1 cellular context compared by ENCODE assay signal in genomic region chr5:152638996-152639552, GRCh38.
TF ChIP-seq lines count a peak whose summit lies in the region.

No MANE protein-coding gene starts in this region.

TF ChIP-seq in WTC11, 78 proteins besides CTCF, POLR2A, EP300 and RAD21 (continued from another document):
- TF ChIP-seq ZNF425 (CRISPR knock-in tag; conservative IDR thresholded peaks at IDR 0.05) (no peak), ZNF232 (CRISPR knock-in tag; IDR thresholded peaks at IDR 0.05) (no peak), TEAD1 (CRISPR knock-in tag; IDR thresholded peaks at IDR 0.05) (no peak), ZNF512 (CRISPR knock-in tag; IDR thresholded peaks at IDR 0.05; ENCODE audit: borderline replicate concordance) (no peak)
TF ChIP-seq in WTC11: peak in this region for 0.
